In the genomic region with DNA sequence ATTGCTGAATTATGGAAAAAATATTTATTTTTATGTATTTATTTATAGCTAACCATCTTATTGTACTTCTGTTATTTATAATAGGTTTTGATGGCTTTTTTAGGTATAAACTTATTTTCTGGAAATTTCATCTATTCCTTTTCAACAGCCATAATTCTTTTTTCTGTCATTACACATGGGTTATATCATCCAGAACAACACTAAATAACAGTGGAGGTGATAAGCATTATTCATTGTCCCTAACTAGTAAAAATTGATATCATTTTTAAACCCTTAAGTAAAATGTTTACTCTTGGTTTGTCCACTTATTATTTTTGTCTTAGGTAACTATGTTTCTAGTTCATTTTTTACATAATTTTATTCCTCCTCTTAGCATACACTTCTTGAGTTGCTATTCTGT, we compare ENCODE assay signal across 7 cellular contexts.
"Had no signal": no experiment of that assay in that cellular context is flagged by ENCODE, and none has a peak within 500 bp of the region (broad histone marks: within the 10 kb centered on the region; RNA-seq: fewer than 3 reads in every experiment).

No MANE protein-coding gene starts in this region.

- H3K4me3 ChIP-seq: GM12878 had no signal

- ATAC-seq: GM12878 had no signal

- DNase-seq: GDM1, GF-D8 had no signal

- FAIRE-seq: GM12878, GM12891, GM12892, GM18507, GM19239 had no signal
